In genomic region chr20:10984294-10984693, GRCh38 we compare ENCODE assay signal across 27 cellular contexts.
DNase-seq lines count a peak whose midpoint lies in the region; ATAC-seq and TF ChIP-seq lines count a peak whose summit lies in the region.
"Had no signal": no experiment of that assay in that cellular context is flagged by ENCODE, and none has a peak within 500 bp of the region (broad histone marks: within the 10 kb centered on the region; RNA-seq: fewer than 3 reads in every experiment).

No MANE protein-coding gene starts in this region.

- TF ChIP-seq POLR2A in esophagus muscularis mucosa (IDR thresholded peaks at IDR 0.05; ENCODE audit: low read depth) = no peak

- H3K36me3 Mint-ChIP-seq in activated T-cell treated with anti-CD3 and anti-CD28 coated beads, Interleukin-2, amount 50 U/mL, for 4 hours (ENCODE audit: insufficient read depth) = no peaks in the 10 kb centered on the region
- H3K36me3 Mint-ChIP-seq: activated naive CD4-positive, alpha-beta T cell treated with anti-CD3 and anti-CD28 coated beads, Interleukin-2, amount 50 U/mL, for 24 hours; IgD-negative memory B cell; immature natural killer cell had no signal

- no peak for TF ChIP-seq EP300 in esophagus muscularis mucosa (IDR thresholded peaks at IDR 0.05)

- H3K9me3 ChIP-seq in esophagus muscularis mucosa (no peaks in the 10 kb centered on the region), psoas muscle (no peaks in the 10 kb centered on the region)
- H3K9me3 ChIP-seq: Caco-2, Peyer's patch, stomach had no signal

- H3K36me3 ChIP-seq in esophagus muscularis mucosa (no peaks in the 10 kb centered on the region), psoas muscle (ENCODE audit: insufficient read depth in 1 of 2, low read depth in 1 of 2) (no peaks in the 10 kb centered on the region)
- H3K36me3 ChIP-seq: Peyer's patch, stomach had no signal

- no peak overlapping the region for H3K4me3 Mint-ChIP-seq in activated T-cell treated with anti-CD3 and anti-CD28 coated beads, Interleukin-2, amount 50 U/mL, for 4 hours
- H3K4me3 Mint-ChIP-seq: activated CD4-positive, alpha-beta T cell treated with anti-CD3 and anti-CD28 coated beads for 36 hours; activated naive CD4-positive, alpha-beta T cell treated with anti-CD3 and anti-CD28 coated beads, Interleukin-2, amount 50 U/mL, for 24 hours; IgD-negative memory B cell; immature natural killer cell had no signal

- H3K4me3 ChIP-seq in esophagus muscularis mucosa (no peak overlapping the region), psoas muscle (no peak overlapping the region)
- H3K4me3 ChIP-seq: Peyer's patch, stomach had no signal

- ATAC-seq in psoas muscle = peak in 1 of 4 donors; percentile 55
- no peak for ATAC-seq in activated T-cell treated with anti-CD3 and anti-CD28 coated beads, Interleukin-2, amount 50 U/mL, for 4 hours
- ATAC-seq: activated CD4-positive, alpha-beta T cell treated with anti-CD3 and anti-CD28 coated beads for 36 hours; HCT116 had no signal

- intact Hi-C loops in esophagus muscularis mucosa (cut with DNase I) = no loop called here
- intact Hi-C loops in psoas muscle (cut with DNase I) = loop anchor here (5.0 to 10.0 kb wide), 3 partner anchors 81 to 312 kb away; partner anchors contain the start of gene JAG1 (in 1 of the 2)

- H3K4me1 Mint-ChIP-seq in activated T-cell treated with anti-CD3 and anti-CD28 coated beads, Interleukin-2, amount 50 U/mL, for 4 hours (ENCODE audit: low read depth) = no peaks in the 10 kb centered on the region
- H3K4me1 Mint-ChIP-seq: activated CD4-positive, alpha-beta T cell treated with anti-CD3 and anti-CD28 coated beads for 36 hours; activated naive CD4-positive, alpha-beta T cell treated with anti-CD3 and anti-CD28 coated beads, Interleukin-2, amount 50 U/mL, for 24 hours; IgD-negative memory B cell; immature natural killer cell had no signal

- TF ChIP-seq CTCF in esophagus muscularis mucosa (IDR thresholded peaks at IDR 0.05) = no peak
- TF ChIP-seq CTCF in psoas muscle (IDR thresholded peaks at IDR 0.05) = no peak

- H3K4me1 ChIP-seq in esophagus muscularis mucosa = peaks cover 7 to 22% (median 12%) of the 10 kb centered on the region in 4 donors
- H3K4me1 ChIP-seq in psoas muscle = peaks cover 56% of the 10 kb centered on the region

- H3K27me3 ChIP-seq in esophagus muscularis mucosa = no peaks in the 10 kb centered on the region
- H3K27me3 ChIP-seq in psoas muscle (ENCODE audit: insufficient read depth in 3 of 3, low read length in 2 of 3) = no peaks in the 10 kb centered on the region
- H3K27me3 ChIP-seq: Peyer's patch, stomach had no signal

- H3K27ac ChIP-seq in esophagus muscularis mucosa (replicated peaks in 1 of 4) (no peak overlapping the region), psoas muscle (peak overlapping the region; percentile 90)
- H3K27ac ChIP-seq: Peyer's patch had no signal

- 87% methylated on average over 4 of the region's 4 CpGs for WGBS in esophagus muscularis mucosa
- WGBS in psoas muscle, 3 donors = 75 to 90% (median 87%) methylated on average over 4 of the region's 4 CpGs

- H3K9me3 Mint-ChIP-seq in activated T-cell treated with anti-CD3 and anti-CD28 coated beads, Interleukin-2, amount 50 U/mL, for 4 hours = peaks cover 3% of the 10 kb centered on the region

- peak; percentile 17 for DNase-seq in COLO668 (lab: John Stamatoyannopoulos, UW; ENCODE audit: unreplicated experiment)
- peak; percentile 62 for DNase-seq in NCI-H187 treated with DMSO at 0.1 percent for 48 hours (lab: John Stamatoyannopoulos, UW)
- peak; percentile 39 for DNase-seq in esophagus muscularis mucosa (ENCODE audit: extremely low spot score)
- no peak for DNase-seq in psoas muscle
- DNase-seq in GDM1 (lab: John Stamatoyannopoulos, UW) = no peak
- no peak for DNase-seq in activated T-cell treated with anti-CD3 and anti-CD28 coated beads, Interleukin-2, amount 50 U/mL, for 4 hours
- DNase-seq in OCI-M1 (lab: John Stamatoyannopoulos, UW) = no peak
- DNase-seq: activated CD4-positive, alpha-beta T cell treated with anti-CD3 and anti-CD28 coated beads for 36 hours; activated CD8-positive, alpha-beta memory T cell treated with anti-CD3 and anti-CD28 coated beads for 24 hours; activated T-cell treated with anti-CD3 and anti-CD28 coated beads for 4 hours; amniotic stem cell; Caco-2; DMS79; GF-D8; immature natural killer cell; mesendoderm; NCI-H1930; Peyer's patch; stimulated activated CD4-positive, alpha-beta T cell treated with anti-CD3 and anti-CD28 coated beads, Interleukin-12 subunit alpha, Interleukin-12 subunit beta, amount 100 ng/mL, for 4 hours; stimulated activated CD4-positive, alpha-beta T cell treated with anti-CD3 and anti-CD28 coated beads, Interleukin-2, amount 100 ng/mL, for 48 hours; stomach; SW 1271; T-helper 9 cell had no signal

- no peaks in the 10 kb centered on the region for H3K27me3 Mint-ChIP-seq in activated T-cell treated with anti-CD3 and anti-CD28 coated beads, Interleukin-2, amount 50 U/mL, for 4 hours (ENCODE audit: low read depth)
- H3K27me3 Mint-ChIP-seq: activated CD4-positive, alpha-beta T cell treated with anti-CD3 and anti-CD28 coated beads for 36 hours; activated naive CD4-positive, alpha-beta T cell treated with anti-CD3 and anti-CD28 coated beads, Interleukin-2, amount 50 U/mL, for 24 hours; IgD-negative memory B cell; progenitor cell of endocrine pancreas had no signal

Comparison
In these comparisons a context has a peak if more than half of its experiments do, and no peak if none do; other contexts are left out.
1. DNase-seq: peak in COLO668 (single experiment), NCI-H187 treated with DMSO at 0.1 percent for 48 hours (single experiment) and esophagus muscularis mucosa (single experiment); none in psoas muscle (0 of 2), GDM1 (single experiment), activated T-cell treated with anti-CD3 and anti-CD28 coated beads, Interleukin-2, amount 50 U/mL, for 4 hours (single experiment) and OCI-M1 (single experiment).